In genomic region chr1:203572134-203572625, GRCh38 we compare ENCODE assay signal across 11 cellular contexts. TPM values are rescaled to one million over a fixed set of nuclear protein-coding genes. Genes with fewer than 3 reads are reported as not detected.
DNase-seq lines count a peak whose midpoint lies in the region; ATAC-seq and TF ChIP-seq lines count a peak whose summit lies in the region.
"Had no signal": no experiment of that assay in that cellular context is flagged by ENCODE, and none has a peak within 500 bp of the region (broad histone marks: within the 10 kb centered on the region; RNA-seq: fewer than 3 reads in every experiment).

No MANE protein-coding gene starts in this region.

- no peak for TF ChIP-seq RAD21 in neural cell (conservative IDR thresholded peaks at IDR 0.05)

- peak; percentile 60 for DNase-seq in AG10803 (ENCODE audit: low read depth)
- DNase-seq in adipocyte (ENCODE audit: low read depth) = peak; percentile 36
- peak; percentile 58 for DNase-seq in fibroblast of villous mesenchyme (ENCODE audit: low read depth)
- no peak for DNase-seq in T-helper 9 cell
- DNase-seq in testis = no peak
- no peak for DNase-seq in germinal center (ENCODE audit: low spot score)
- DNase-seq: activated CD4-positive, alpha-beta T cell treated with anti-CD3 and anti-CD28 coated beads for 48 hours; NCI-H1105 treated with DMSO at 0.1 percent for 48 hours; upper lobe of right lung had no signal

- H3K4me2 ChIP-seq in neural cell (ENCODE audit: low read length) = no peak overlapping the region

- intact Hi-C loops in testis (cut with DNase I; ENCODE audit: low total_unique reads) = no loop called here

- H3K9me2 ChIP-seq in neural cell (ENCODE audit: insufficient read depth, low read length) = no peaks in the 10 kb centered on the region

- H3K79me2 ChIP-seq in neural cell (replicated peaks; ENCODE audit: insufficient read depth, low read length) = no peaks in the 10 kb centered on the region

- no peaks in the 10 kb centered on the region for H3K27me3 ChIP-seq in adipocyte (replicated peaks; ENCODE audit: control insufficient read depth, insufficient read depth, low read length)
- H3K27me3 ChIP-seq in neural cell (ENCODE audit: insufficient read depth, low read depth, low read length) = no peaks in the 10 kb centered on the region
- no peaks in the 10 kb centered on the region for H3K27me3 ChIP-seq in testis
- H3K27me3 ChIP-seq: upper lobe of right lung had no signal

- H2AFZ ChIP-seq in neural cell (ENCODE audit: low read depth, low read length) = peak overlapping the region; percentile 15

- H3K9me3 ChIP-seq in adipocyte (ENCODE audit: control insufficient read depth, low read length) (no peaks in the 10 kb centered on the region), neural cell (ENCODE audit: low read length) (no peaks in the 10 kb centered on the region), testis (no peaks in the 10 kb centered on the region)
- H3K9me3 ChIP-seq: upper lobe of right lung had no signal

- no peaks in the 10 kb centered on the region for H4K20me1 ChIP-seq in neural cell (ENCODE audit: insufficient read depth)

- no peak for TF ChIP-seq POLR2A in testis (IDR thresholded peaks at IDR 0.05)

- peak; percentile 28 for TF ChIP-seq EP300 in neural cell (conservative IDR thresholded peaks at IDR 0.05; ENCODE audit: poor library complexity, severe bottlenecking)

- no peaks in the 10 kb centered on the region for H3F3A ChIP-seq in neural cell (ENCODE audit: insufficient read depth, low read length, poor library complexity, severe bottlenecking)

- H3K27ac ChIP-seq in neural cell (ENCODE audit: low read length) = peak overlapping the region; percentile 42
- no peak overlapping the region for H3K27ac ChIP-seq in testis
- H3K27ac ChIP-seq: upper lobe of right lung had no signal

- TF ChIP-seq CTCF in AG10803 (conservative IDR thresholded peaks at IDR 0.05; ENCODE audit: low read length) (no peak), fibroblast of villous mesenchyme (IDR thresholded peaks at IDR 0.05; ENCODE audit: insufficient read depth, low read depth, low read length) (no peak), neural cell (IDR thresholded peaks at IDR 0.05; ENCODE audit: poor library complexity, severe bottlenecking) (no peak), testis (IDR thresholded peaks at IDR 0.05) (no peak)

- H3K9ac ChIP-seq in adipocyte (ENCODE audit: low read length) (no peak overlapping the region), neural cell (ENCODE audit: low read length) (peak overlapping the region; percentile 10)

- ATAC-seq in GM21423 (IDR thresholded peaks at IDR 0.05; ENCODE audit: unreplicated experiment) = no peak
- ATAC-seq: upper lobe of right lung had no signal

- H3K4me3 ChIP-seq in AG10803 (ENCODE audit: low read length) = no peak overlapping the region
- no peak overlapping the region for H3K4me3 ChIP-seq in adipocyte (ENCODE audit: low read length)
- no peak overlapping the region for H3K4me3 ChIP-seq in fibroblast of villous mesenchyme (ENCODE audit: low read depth, low read length)
- no peak overlapping the region for H3K4me3 ChIP-seq in neural cell (ENCODE audit: low read length)
- no peak overlapping the region for H3K4me3 ChIP-seq in testis
- H3K4me3 ChIP-seq: upper lobe of right lung had no signal

- H3K36me3 ChIP-seq in adipocyte (ENCODE audit: control insufficient read depth, insufficient read depth, low read length, severe bottlenecking) (no peaks in the 10 kb centered on the region), neural cell (ENCODE audit: insufficient read depth, low read length) (no peaks in the 10 kb centered on the region), testis (ENCODE audit: low read depth, missing control alignments) (no peaks in the 10 kb centered on the region)
- H3K36me3 ChIP-seq: upper lobe of right lung had no signal

- no peaks in the 10 kb centered on the region for H3K4me1 ChIP-seq in adipocyte (ENCODE audit: control insufficient read depth, insufficient read depth, low read length)
- no peaks in the 10 kb centered on the region for H3K4me1 ChIP-seq in testis
- H3K4me1 ChIP-seq: upper lobe of right lung had no signal

- 41 to 53% methylated on average over 8 to 10 of the region's 10 CpGs for WGBS in testis, 2 donors

TF ChIP-seq in neural cell, 6 proteins besides CTCF, POLR2A, EP300 and RAD21:
- TF ChIP-seq TAF1 (IDR thresholded peaks at IDR 0.05; ENCODE audit: low read depth) (no peak), REST (IDR thresholded peaks at IDR 0.05; ENCODE audit: borderline replicate concordance) (no peak), SMC3 (conservative IDR thresholded peaks at IDR 0.05; ENCODE audit: poor library complexity) (no peak), POLR2AphosphoS5 (IDR thresholded peaks at IDR 0.05) (no peak)

RNA-seq across cellular contexts. Expression of gene ATP2B4, which starts 54.5 kb away (rescaled TPM):
- 135 and 214 TPM in 2 replicates for total RNA-seq in fibroblast of villous mesenchyme
- polyA plus RNA-seq in neural cell = 1.4 and 2.9 TPM in 2 replicates
- 11.3 and 11.4 TPM in 2 replicates for polyA minus RNA-seq in neural cell
- 100 to 1,000 TPM; 124 to 125 TPM for total RNA-seq in testis
- polyA plus RNA-seq in testis (ENCODE audit: insufficient read depth, low read depth, low replicate concordance) = 124 TPM

Comparison
In these comparisons a context has a peak if more than half of its experiments do, and no peak if none do; other contexts are left out.
1. DNase-seq: peak in AG10803 (single experiment), adipocyte (single experiment) and fibroblast of villous mesenchyme (single experiment); none in T-helper 9 cell (single experiment), testis (single experiment) and germinal center (single experiment).